1 cellular context compared by ENCODE assay signal in the genomic region with DNA sequence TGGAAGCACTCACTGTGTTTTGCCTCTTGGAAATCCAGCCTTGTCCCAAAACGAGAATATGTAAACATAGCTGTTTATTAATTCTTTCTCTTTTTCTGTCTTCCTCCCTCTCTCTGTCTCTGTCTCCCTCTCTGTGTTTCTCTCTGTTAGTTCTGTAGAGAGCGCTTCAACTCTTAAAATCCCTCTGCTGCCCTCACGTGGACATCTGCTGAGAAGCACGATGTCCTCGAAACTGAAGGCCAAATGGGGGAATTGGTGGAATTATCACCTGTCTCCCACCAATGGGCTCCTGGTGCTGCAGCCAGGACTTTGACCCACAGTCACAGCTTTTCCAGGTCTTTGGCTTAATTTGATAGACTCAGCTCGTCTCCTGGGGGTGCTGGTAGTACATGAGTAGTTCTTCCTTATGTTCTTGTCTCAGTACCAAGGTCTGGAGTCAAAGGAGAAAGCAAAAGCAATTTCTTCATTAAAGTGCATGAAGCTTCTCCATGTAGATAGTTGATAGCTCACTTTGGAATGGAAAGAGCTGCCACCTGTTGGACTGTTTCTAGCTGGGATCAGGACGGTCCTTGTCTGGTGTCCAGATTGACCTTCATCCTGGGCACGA.
TF ChIP-seq lines count a peak whose summit lies in the region.

No MANE protein-coding gene starts in this region.

TF ChIP-seq in HEK293, 187 proteins besides CTCF, POLR2A, EP300 and RAD21 (continued from another document):
- TF ChIP-seq, protein P1, sequence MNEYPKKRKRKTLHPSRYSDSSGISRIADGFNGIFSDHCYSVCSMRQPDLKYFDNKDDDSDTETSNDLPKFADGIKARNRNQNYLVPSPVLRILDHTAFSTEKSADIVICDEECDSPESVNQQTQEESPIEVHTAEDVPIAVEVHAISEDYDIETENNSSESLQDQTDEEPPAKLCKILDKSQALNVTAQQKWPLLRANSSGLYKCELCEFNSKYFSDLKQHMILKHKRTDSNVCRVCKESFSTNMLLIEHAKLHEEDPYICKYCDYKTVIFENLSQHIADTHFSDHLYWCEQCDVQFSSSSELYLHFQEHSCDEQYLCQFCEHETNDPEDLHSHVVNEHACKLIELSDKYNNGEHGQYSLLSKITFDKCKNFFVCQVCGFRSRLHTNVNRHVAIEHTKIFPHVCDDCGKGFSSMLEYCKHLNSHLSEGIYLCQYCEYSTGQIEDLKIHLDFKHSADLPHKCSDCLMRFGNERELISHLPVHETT (tag by site-specific recombination; IDR thresholded peaks at IDR 0.05): no peak
- no peak for TF ChIP-seq ZBTB7A (tag by site-specific recombination; IDR thresholded peaks at IDR 0.05; ENCODE audit: low read depth)
- TF ChIP-seq GLIS1 (tag by site-specific recombination; IDR thresholded peaks at IDR 0.05): no peak
- TF ChIP-seq ZNF239 (tag by site-specific recombination; IDR thresholded peaks at IDR 0.05): no peak
- no peak for TF ChIP-seq ZNF621 (tag by site-specific recombination; IDR thresholded peaks at IDR 0.05)
- no peak for TF ChIP-seq ZNF571 (tag by site-specific recombination; IDR thresholded peaks at IDR 0.05)
- TF ChIP-seq ZNF114 (tag by site-specific recombination; IDR thresholded peaks at IDR 0.05): no peak
- TF ChIP-seq ZEB2 (tag by site-specific recombination; IDR thresholded peaks at IDR 0.05): no peak
- TF ChIP-seq ZNF366 (tag by site-specific recombination; conservative IDR thresholded peaks at IDR 0.05): peak; percentile 61
- no peak for TF ChIP-seq BCL11B (tag by site-specific recombination; IDR thresholded peaks at IDR 0.05; ENCODE audit: low read depth)
- peak; percentile 57; the same call in 1 of the 2 replicates for TF ChIP-seq ZNF596 (tag by site-specific recombination; IDR thresholded peaks at IDR 0.05)
- TF ChIP-seq ZFHX2 (tag by site-specific recombination; conservative IDR thresholded peaks at IDR 0.05): no peak
- no peak for TF ChIP-seq KLF8 (tag by site-specific recombination; IDR thresholded peaks at IDR 0.05)
- TF ChIP-seq ZNF514 (tag by site-specific recombination; IDR thresholded peaks at IDR 0.05): no peak
- TF ChIP-seq ZNF146 (tag by site-specific recombination; IDR thresholded peaks at IDR 0.05): no peak
- TF ChIP-seq ZNF785 (tag by site-specific recombination; IDR thresholded peaks at IDR 0.05): no peak
- TF ChIP-seq ZXDB (tag by site-specific recombination; IDR thresholded peaks at IDR 0.05): no peak
- no peak for TF ChIP-seq GLIS2 (tag by site-specific recombination; IDR thresholded peaks at IDR 0.05)
- TF ChIP-seq ZSCAN16 (tag by site-specific recombination; IDR thresholded peaks at IDR 0.05): no peak
- TF ChIP-seq SETDB1 (IDR thresholded peaks at IDR 0.05; ENCODE audit: insufficient read length, low read length): no peak
- TF ChIP-seq, protein P2, sequence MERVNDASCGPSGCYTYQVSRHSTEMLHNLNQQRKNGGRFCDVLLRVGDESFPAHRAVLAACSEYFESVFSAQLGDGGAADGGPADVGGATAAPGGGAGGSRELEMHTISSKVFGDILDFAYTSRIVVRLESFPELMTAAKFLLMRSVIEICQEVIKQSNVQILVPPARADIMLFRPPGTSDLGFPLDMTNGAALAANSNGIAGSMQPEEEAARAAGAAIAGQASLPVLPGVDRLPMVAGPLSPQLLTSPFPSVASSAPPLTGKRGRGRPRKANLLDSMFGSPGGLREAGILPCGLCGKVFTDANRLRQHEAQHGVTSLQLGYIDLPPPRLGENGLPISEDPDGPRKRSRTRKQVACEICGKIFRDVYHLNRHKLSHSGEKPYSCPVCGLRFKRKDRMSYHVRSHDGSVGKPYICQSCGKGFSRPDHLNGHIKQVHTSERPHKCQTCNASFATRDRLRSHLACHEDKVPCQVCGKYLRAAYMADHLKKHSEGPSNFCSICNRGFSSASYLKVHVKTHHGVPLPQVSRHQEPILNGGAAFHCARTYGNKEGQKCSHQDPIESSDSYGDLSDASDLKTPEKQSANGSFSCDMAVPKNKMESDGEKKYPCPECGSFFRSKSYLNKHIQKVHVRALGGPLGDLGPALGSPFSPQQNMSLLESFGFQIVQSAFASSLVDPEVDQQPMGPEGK (tag by site-specific recombination; IDR thresholded peaks at IDR 0.05): no peak
- TF ChIP-seq ZNF768 (tag by site-specific recombination; IDR thresholded peaks at IDR 0.05): no peak
